ENCODE assay signal across 18 cellular contexts in genomic region chr6:114344216-114344970, GRCh38. TPM values are rescaled to one million over a fixed set of nuclear protein-coding genes. Genes with fewer than 3 reads are reported as not detected.
A peak's percentile ranks its signal among the peaks of the same experiment; 100 is the strongest.
DNase-seq lines count a peak whose midpoint lies in the region; ATAC-seq, FAIRE-seq and TF ChIP-seq lines count a peak whose summit lies in the region.
"Had no signal": no experiment of that assay in that cellular context is flagged by ENCODE, and none has a peak within 500 bp of the region (broad histone marks: within the 10 kb centered on the region; RNA-seq: fewer than 3 reads in every experiment).

No MANE protein-coding gene starts in this region.

- no peak overlapping the region for H4K5ac ChIP-seq in H9 (ENCODE audit: insufficient read length, low read depth, low read length)

- H3K27ac ChIP-seq in H9 (ENCODE audit: insufficient read length, low read depth, low read length) (no peak overlapping the region), endothelial cell of umbilical vein (ENCODE audit: insufficient read depth, low read depth, low read length) (no peak overlapping the region), upper lobe of right lung (no peak overlapping the region)
- H3K27ac ChIP-seq: foreskin keratinocyte, parathyroid adenoma, SJCRH30 had no signal

- no peak overlapping the region for H3K14ac ChIP-seq in H9 (ENCODE audit: insufficient read depth, low read length)

- ATAC-seq in GM21515 (IDR thresholded peaks at IDR 0.05; ENCODE audit: unreplicated experiment) (no peak), GM18498 (IDR thresholded peaks at IDR 0.05; ENCODE audit: unreplicated experiment) (no peak), upper lobe of right lung (no peak)

- H3K27me3 Mint-ChIP-seq in H9 (ENCODE audit: low read depth): no peaks in the 10 kb centered on the region; the same call in 1 of the 2 replicates

- no peak overlapping the region for H2BK120ac ChIP-seq in H9 (ENCODE audit: low read depth, low read length, poor library complexity, severe bottlenecking)

- H3K4me1 Mint-ChIP-seq in H9: peaks cover 35 to 38% of the 10 kb centered on the region in 2 experiments

- H2BK5ac ChIP-seq in H9 (ENCODE audit: insufficient read length, low read length): no peak overlapping the region

- no peaks in the 10 kb centered on the region for H3K79me1 ChIP-seq in H9 (ENCODE audit: insufficient read depth, low read depth, low read length, poor library complexity, severe bottlenecking)

- intact Hi-C loops in endothelial cell of umbilical vein (cut with micrococcal nuclease): no loop called here
- intact Hi-C loops in upper lobe of right lung (cut with DNase I): no loop called here

- H4K8ac ChIP-seq in H9 (replicated peaks; ENCODE audit: insufficient read length, low read depth, low read length): no peak overlapping the region

- peak overlapping the region; percentile 96 to 100 for H3K4me3 Mint-ChIP-seq in H9
- H3K4me3 Mint-ChIP-seq: CD8-positive, alpha-beta memory T cell; T-helper 1 cell treated with Interleukin-12 subunit alpha and Interleukin-12 subunit beta and Interleukin-4 antibody, amounts not matched to agents 30 μg/mL and 1 μg/mL, for 36 hours had no signal

- H3K9ac ChIP-seq in H9 (ENCODE audit: extremely low read depth, insufficient read length, low read length) (no peak overlapping the region), endothelial cell of umbilical vein (replicated peaks; ENCODE audit: extremely low read depth, insufficient read depth, low read length) (no peak overlapping the region)
- H3K9ac ChIP-seq: parathyroid adenoma had no signal

- no peak overlapping the region for H3K4me3 ChIP-seq in endothelial cell of umbilical vein (replicated peaks in 1 of 3; ENCODE audit: insufficient read depth in 1 of 3, low read depth in 1 of 3, low read length in 3 of 3)
- H3K4me3 ChIP-seq in upper lobe of right lung: no peak overlapping the region

- no peaks in the 10 kb centered on the region for H4K20me1 ChIP-seq in H9 (ENCODE audit: control insufficient read depth, insufficient read depth, insufficient read length)
- no peaks in the 10 kb centered on the region for H4K20me1 ChIP-seq in endothelial cell of umbilical vein (replicated peaks; ENCODE audit: control insufficient read depth, extremely low read depth, insufficient read depth, low read length)

- peaks cover 10% of the 10 kb centered on the region for H3K4me1 ChIP-seq in H9 (ENCODE audit: insufficient read depth, low read length)
- H3K4me1 ChIP-seq in endothelial cell of umbilical vein (ENCODE audit: control insufficient read depth, extremely low read depth, insufficient read depth, low read length): no peaks in the 10 kb centered on the region
- no peaks in the 10 kb centered on the region for H3K4me1 ChIP-seq in upper lobe of right lung
- H3K4me1 ChIP-seq: foreskin keratinocyte, parathyroid adenoma, SJCRH30 had no signal

- no peak overlapping the region for H2AFZ ChIP-seq in H9 (ENCODE audit: low read length)
- H2AFZ ChIP-seq in endothelial cell of umbilical vein (ENCODE audit: low read depth, low read length): no peak overlapping the region
- H2AFZ ChIP-seq: parathyroid adenoma had no signal

- H2BK15ac ChIP-seq in H9 (ENCODE audit: low read depth, low read length): no peak overlapping the region

- no peak overlapping the region for H3K56ac ChIP-seq in H9 (ENCODE audit: insufficient read length, low read depth, low read length)

- POLR2A ChIA-PET in endothelial cell of umbilical vein (lab: Charles Lee): no interaction called here

- no peaks in the 10 kb centered on the region for H3K9me1 ChIP-seq in endothelial cell of umbilical vein (replicated peaks; ENCODE audit: control insufficient read depth, extremely low read depth, insufficient read depth, low read length)

- FAIRE-seq in endothelial cell of umbilical vein (lab: Jason Lieb, UNC): peak; percentile 66
- FAIRE-seq: HTR-8/SVneo had no signal

- H3K4me2 ChIP-seq in H9 (ENCODE audit: insufficient read depth, insufficient read length, low read length) (peak overlapping the region; percentile 88), endothelial cell of umbilical vein (ENCODE audit: insufficient read depth, low read length) (no peak overlapping the region)

- no peak overlapping the region for H3T11ph ChIP-seq in H9 (ENCODE audit: low read length)

- H2BK12ac ChIP-seq in H9 (ENCODE audit: insufficient read length, low read depth, low read length): no peak overlapping the region

- BruUV-seq in endothelial cell of umbilical vein (replicated peaks; lab: Mats Ljungman, UMichigan): no TSS peak

- H3K9me3 Mint-ChIP-seq in H9: no peaks in the 10 kb centered on the region; a peak in 2 of 5 replicates
- H3K9me3 Mint-ChIP-seq: activated T-cell treated with anti-CD3 and anti-CD28 coated beads, Interleukin-2, amount 50 U/mL, for 72 hours; T-helper 1 cell treated with Interleukin-12 subunit alpha and Interleukin-12 subunit beta and Interleukin-4 antibody, amounts not matched to agents 30 μg/mL and 1 μg/mL, for 36 hours had no signal

- DNase-seq in H9 (no peak), NCI-H69 (lab: John Stamatoyannopoulos, UW) (peak; percentile 2), endothelial cell of umbilical vein (ENCODE audit: low read depth, low spot score) (peak; percentile 6), pons (ENCODE audit: low spot score) (peak; percentile 55), middle frontal gyrus (ENCODE audit: extremely low spot score, low spot score) (no peak), upper lobe of right lung (no peak)
- DNase-seq: activated T-cell treated with anti-CD3 and anti-CD28 coated beads, Interleukin-2, amount 50 U/mL, for 72 hours; CD8-positive, alpha-beta memory T cell; foreskin keratinocyte; stimulated activated CD4-positive, alpha-beta T cell treated with anti-CD3 and anti-CD28 coated beads, Interleukin-4, amount 100 ng/mL, for 24 hours had no signal

- dilution Hi-C loops in endothelial cell of umbilical vein (cut with MboI; ENCODE audit: extremely low pct_ligation_motif_present, low sequenced_read_pairs): no loop called here

- WGBS in H9 (ENCODE audit: extremely low coverage, insufficient read length, low lambda C conversion rate): no CpG with 5 or more reads among the region's 3 CpGs

- H3K23me2 ChIP-seq in H9 (ENCODE audit: insufficient read length, low read depth, low read length, poor library complexity, severe bottlenecking): peaks cover 12% of the 10 kb centered on the region

- H2BK20ac ChIP-seq in H9 (ENCODE audit: low read depth, low read length, poor library complexity, severe bottlenecking): no peak overlapping the region

- TF ChIP-seq CTCF in H9 (conservative IDR thresholded peaks at IDR 0.05): no peak
- no peak for TF ChIP-seq CTCF in endothelial cell of umbilical vein (IDR thresholded peaks at IDR 0.05; ENCODE audit: extremely low read depth in 1 of 2, insufficient read depth in 1 of 2, low read depth in 1 of 2, low read length in 2 of 2)
- no peak for TF ChIP-seq CTCF in upper lobe of right lung (IDR thresholded peaks at IDR 0.05)

- H3K79me2 ChIP-seq in H9 (ENCODE audit: insufficient read depth, low read length): peaks cover 2% of the 10 kb centered on the region; the same call in 1 of the 2 replicates
- H3K79me2 ChIP-seq in endothelial cell of umbilical vein (ENCODE audit: control insufficient read depth, insufficient read depth, low read length): no peaks in the 10 kb centered on the region
- H3K79me2 ChIP-seq: parathyroid adenoma had no signal

- no peak overlapping the region for H3K4ac ChIP-seq in H9 (ENCODE audit: low read depth, low read length)

- CTCF ChIA-PET in endothelial cell of umbilical vein (lab: Charles Lee): interaction anchor here (1.2 kb wide), 1 partner anchor 24 kb away, joined by 3 read pairs; no protein-coding TSS in a partner anchor

- peaks cover 1 to 20% (median 3%) of the 10 kb centered on the region in 3 experiments; a peak in 4 of 7 replicates for H3K36me3 Mint-ChIP-seq in H9 (ENCODE audit: insufficient read depth in 1 of 3, low read depth in 3 of 3)

- H3K9me3 ChIP-seq in H9 (ENCODE audit: control insufficient read depth, low read depth, low read length) (no peaks in the 10 kb centered on the region), endothelial cell of umbilical vein (replicated peaks; ENCODE audit: control insufficient read depth, insufficient read depth, low read length) (no peaks in the 10 kb centered on the region), upper lobe of right lung (no peaks in the 10 kb centered on the region)
- H3K9me3 ChIP-seq: SJCRH30 had no signal

- no peak for TF ChIP-seq POLR2A in endothelial cell of umbilical vein (IDR thresholded peaks at IDR 0.05; ENCODE audit: low read depth, low read length)

- H3K36me3 ChIP-seq in endothelial cell of umbilical vein (ENCODE audit: control insufficient read depth in 2 of 2, extremely low read depth in 1 of 2, insufficient read depth in 2 of 2, low read length in 2 of 2): no peaks in the 10 kb centered on the region
- H3K36me3 ChIP-seq in upper lobe of right lung: no peaks in the 10 kb centered on the region
- H3K36me3 ChIP-seq: SJCRH30 had no signal

- no peak overlapping the region for H3K23ac ChIP-seq in H9 (ENCODE audit: insufficient read length, low read depth, low read length)

- H3K27ac Mint-ChIP-seq in H9: peak overlapping the region; percentile 66 to 98 (median 76)
- H3K27ac Mint-ChIP-seq: activated naive CD4-positive, alpha-beta T cell treated with anti-CD3 and anti-CD28 coated beads, Interleukin-2, amount 50 U/mL, for 72 hours; activated T-cell treated with anti-CD3 and anti-CD28 coated beads, Interleukin-2, amount 50 U/mL, for 72 hours; CD8-positive, alpha-beta memory T cell; T-helper 1 cell treated with Interleukin-12 subunit alpha and Interleukin-12 subunit beta and Interleukin-4 antibody, amounts not matched to agents 30 μg/mL and 1 μg/mL, for 36 hours had no signal

- H4K91ac ChIP-seq in H9 (ENCODE audit: insufficient read length, low read depth, low read length): no peak overlapping the region

- H2AK5ac ChIP-seq in H9 (ENCODE audit: insufficient read length, low read length): no peak overlapping the region

- no peak overlapping the region for H3K18ac ChIP-seq in H9 (ENCODE audit: insufficient read length, low read depth, low read length)

- H3K27me3 ChIP-seq in H9 (ENCODE audit: insufficient read depth, low read length) (no peaks in the 10 kb centered on the region), endothelial cell of umbilical vein (ENCODE audit: control insufficient read depth in 2 of 2, insufficient read depth in 2 of 2, low read length in 2 of 2) (peaks cover 33 to 43% of the 10 kb centered on the region in 2 experiments), upper lobe of right lung (peaks cover 36% of the 10 kb centered on the region)
- H3K27me3 ChIP-seq: SJCRH30 had no signal

RNA-seq across cellular contexts. Expression of gene HS3ST5, which starts 1.6 kb away (rescaled TPM):
- total RNA-seq in H9 (2021): 11.6 and 14.4 TPM in 2 replicates
- not detected in 2 replicates for total RNA-seq in endothelial cell of umbilical vein
- polyA plus RNA-seq in endothelial cell of umbilical vein: not detected in 2 replicates
- polyA plus RNA-seq in endothelial cell of umbilical vein (2011; cell fraction: cytosol; rRNA removed): not detected in 2 replicates
- polyA plus RNA-seq in endothelial cell of umbilical vein (2011; cell fraction: nucleus; rRNA removed): not detected in 2 replicates
- not detected in 2 replicates for polyA plus RNA-seq in endothelial cell of umbilical vein (2012)
- not detected in 2 replicates for polyA minus RNA-seq in endothelial cell of umbilical vein
- not detected for polyA minus RNA-seq in endothelial cell of umbilical vein (2011; cell fraction: cytosol; rRNA and poly(A)+ RNA removed)
- not detected in 2 replicates for polyA minus RNA-seq in endothelial cell of umbilical vein (2011; cell fraction: nucleus; rRNA and poly(A)+ RNA removed)
- not detected for total RNA-seq in upper lobe of right lung
- total RNA-seq: activated naive CD4-positive, alpha-beta T cell treated with anti-CD3 and anti-CD28 coated beads, Interleukin-2, amount 50 U/mL, for 72 hours; activated T-cell treated with anti-CD3 and anti-CD28 coated beads, Interleukin-2, amount 50 U/mL, for 72 hours; CD8-positive, alpha-beta memory T cell; foreskin keratinocyte; left lobe of liver had no signal
- polyA plus RNA-seq: CD8-positive, alpha-beta memory T cell; foreskin keratinocyte had no signal

Comparison
In these comparisons a context has a peak if more than half of its experiments do, and no peak if none do; other contexts are left out.
1. DNase-seq: peak in NCI-H69 (single experiment), endothelial cell of umbilical vein (single experiment) and pons (single experiment); none in H9 (single experiment), middle frontal gyrus (single experiment) and upper lobe of right lung (single experiment).
2. RNA of gene HS3ST5, which starts 1.6 kb away (total RNA-seq): 11.6 to 14.4 TPM in H9; not detected in upper lobe of right lung (single experiment) and not detected in endothelial cell of umbilical vein; every median in the first group is over 10 times any median in the second.